ENCODE assay signal across 11 cellular contexts in genomic region chr12:122889658-122890561, GRCh38. TPM values are rescaled to one million over a fixed set of nuclear protein-coding genes. Genes with fewer than 3 reads are reported as not detected.
DNase-seq lines count a peak whose midpoint lies in the region; ATAC-seq and TF ChIP-seq lines count a peak whose summit lies in the region.
"Had no signal": no experiment of that assay in that cellular context is flagged by ENCODE, and none has a peak within 500 bp of the region (broad histone marks: within the 10 kb centered on the region; RNA-seq: fewer than 3 reads in every experiment).

No MANE protein-coding gene starts in this region.

- intact Hi-C loops in breast epithelium (cut with DNase I; ENCODE audit: low total_unique reads), result no loop called here

- H3K27me3 ChIP-seq in CD8-positive, alpha-beta memory T cell (ENCODE audit: insufficient read depth, low read length, poor library complexity, severe bottlenecking), result no peaks in the 10 kb centered on the region
- no peaks in the 10 kb centered on the region for H3K27me3 ChIP-seq in breast epithelium

- CTCF ChIA-PET in CD8-positive, alpha-beta memory T cell (lab: Charles Lee), result interaction anchor here (0.8 to 1.8 kb wide), 4 partner anchors 10 to 96 kb away, joined by 3 to 7 read pairs (median 4); no protein-coding TSS in a partner anchor

- no peaks in the 10 kb centered on the region for H3K36me3 ChIP-seq in CD8-positive, alpha-beta memory T cell (ENCODE audit: insufficient read depth, low read length)
- H3K36me3 ChIP-seq in breast epithelium, result no peaks in the 10 kb centered on the region

- no peak for TF ChIP-seq POLR2A in breast epithelium (IDR thresholded peaks at IDR 0.05)

- H3K27ac Mint-ChIP-seq in CD8-positive, alpha-beta memory T cell, result peak overlapping the region; percentile 74 to 92 (median 87)
- H3K27ac Mint-ChIP-seq in neural crest cell (ENCODE audit: unreplicated experiment), result peak overlapping the region; percentile 73

- peaks cover 0 to 16% (median 0%) of the 10 kb centered on the region in 3 donors for H3K36me3 Mint-ChIP-seq in CD8-positive, alpha-beta memory T cell
- H3K36me3 Mint-ChIP-seq in neural crest cell (ENCODE audit: low read depth), result no peaks in the 10 kb centered on the region

- DNase-seq in CD8-positive, alpha-beta memory T cell, result no peak
- DNase-seq in MV-4-11 (lab: John Stamatoyannopoulos, UW), result peak; percentile 7
- DNase-seq in breast epithelium (ENCODE audit: low spot score in 2 of 2), result no peak
- DNase-seq in neural crest cell (ENCODE audit: low read depth, low spot score), result no peak
- DNase-seq in HuH-7 (ENCODE audit: low spot score), result no peak
- DNase-seq in DMS79 (lab: John Stamatoyannopoulos, UW), result no peak
- DNase-seq in HT-29 (ENCODE audit: low spot score), result no peak
- DNase-seq: activated CD4-positive, alpha-beta T cell treated with anti-CD3 and anti-CD28 coated beads, Interleukin-2, amount 50 U/mL, for 4 hours; kidney glomerular epithelial cell; NCI-H774 had no signal

- POLR2A ChIA-PET in CD8-positive, alpha-beta memory T cell (lab: Charles Lee), result interaction anchor here (0.7 to 1.1 kb wide), 2 partner anchors 17 to 59 kb away, joined by 4 read pairs; no protein-coding TSS in a partner anchor

- H3K27me3 Mint-ChIP-seq in CD8-positive, alpha-beta memory T cell, result no peaks in the 10 kb centered on the region
- no peaks in the 10 kb centered on the region for H3K27me3 Mint-ChIP-seq in neural crest cell (ENCODE audit: low read depth)

- peaks cover 82% of the 10 kb centered on the region for H3K4me1 ChIP-seq in CD8-positive, alpha-beta memory T cell (ENCODE audit: insufficient read depth, low read length)
- peaks cover 6 to 60% of the 10 kb centered on the region in 2 donors for H3K4me1 ChIP-seq in breast epithelium

- peaks cover 79 to 94% (median 87%) of the 10 kb centered on the region in 3 donors for H3K4me1 Mint-ChIP-seq in CD8-positive, alpha-beta memory T cell
- peaks cover 75% of the 10 kb centered on the region for H3K4me1 Mint-ChIP-seq in neural crest cell

- H3K9me3 ChIP-seq in CD8-positive, alpha-beta memory T cell (ENCODE audit: low read length), result no peaks in the 10 kb centered on the region
- no peaks in the 10 kb centered on the region for H3K9me3 ChIP-seq in breast epithelium

- H3K4me3 Mint-ChIP-seq in CD8-positive, alpha-beta memory T cell, result peak overlapping the region; percentile 17 to 78 (median 68)
- peak overlapping the region; percentile 18 for H3K4me3 Mint-ChIP-seq in neural crest cell

- no peak overlapping the region for H3K4me3 ChIP-seq in CD8-positive, alpha-beta memory T cell (ENCODE audit: low read length)
- no peak overlapping the region for H3K4me3 ChIP-seq in breast epithelium

- ATAC-seq in GM19351 (IDR thresholded peaks at IDR 0.05; ENCODE audit: unreplicated experiment), result no peak

- no peaks in the 10 kb centered on the region for H3K9me3 Mint-ChIP-seq in CD8-positive, alpha-beta memory T cell
- no peaks in the 10 kb centered on the region for H3K9me3 Mint-ChIP-seq in neural crest cell

- peak in 1 of 3 donors; percentile 5 for TF ChIP-seq CTCF in breast epithelium (IDR thresholded peaks at IDR 0.05)
- no peak for TF ChIP-seq CTCF in neural crest cell (conservative IDR thresholded peaks at IDR 0.05)

- no peak overlapping the region for H3K27ac ChIP-seq in CD8-positive, alpha-beta memory T cell (ENCODE audit: low read depth, low read length)
- H3K27ac ChIP-seq in breast epithelium, result peak overlapping the region; percentile 86 to 98

RNA-seq across cellular contexts. Expression of gene VPS37B, which starts 6.0 kb away (rescaled TPM):
- total RNA-seq in CD8-positive, alpha-beta memory T cell, result 10 to 100 TPM; 19.3 to 19.9 TPM
- 30.6 TPM for polyA plus RNA-seq in CD8-positive, alpha-beta memory T cell
- total RNA-seq in breast epithelium (10 to 100 TPM; 15.4 to 37.8 (median 34.4) TPM), neural crest cell (40.9 and 41.5 TPM in 2 replicates)
- 103 and 111 TPM in 2 replicates for total RNA-seq in HT-29 (2014; rRNA removed; shearing (Covaris generic))

RNA-seq across cellular contexts. Expression of gene HIP1R, which starts 54.7 kb away (rescaled TPM):
- 10 to 100 TPM; 23.8 to 27.2 TPM for total RNA-seq in CD8-positive, alpha-beta memory T cell
- polyA plus RNA-seq in CD8-positive, alpha-beta memory T cell, result 12.5 TPM
- total RNA-seq in breast epithelium (10 to 100 TPM; 17.8 to 83.3 (median 49.5) TPM), neural crest cell (20.7 and 23.2 TPM in 2 replicates)
- 109 and 131 TPM in 2 replicates for total RNA-seq in HT-29 (2014; rRNA removed; shearing (Covaris generic))
